Comparison of ENCODE assay signal across 7 cellular contexts in genomic region chr1:44631333-44631646, GRCh38. TPM values are rescaled to one million over a fixed set of nuclear protein-coding genes. Genes with fewer than 3 reads are reported as not detected.
DNase-seq lines count a peak whose midpoint lies in the region; ATAC-seq and TF ChIP-seq lines count a peak whose summit lies in the region.

No MANE protein-coding gene starts in this region.

- H2AFZ ChIP-seq in MM.1S (ENCODE audit: low read length): peak overlapping the region; percentile 69

- peaks cover 36% of the 10 kb centered on the region for H3K79me2 ChIP-seq in MM.1S (ENCODE audit: low read length)

- H3K4me3 ChIP-seq in MM.1S (ENCODE audit: low read length): peak overlapping the region; percentile 79
- H3K4me3 ChIP-seq in dorsolateral prefrontal cortex: peak overlapping the region; percentile 44 to 79 (median 67)

- intact Hi-C loops in dorsolateral prefrontal cortex (cut with DNase I): loop anchor here in 1 of 2 donors (5.0 kb wide), 1 partner anchor 34 kb away; no protein-coding TSS in a partner anchor

- H3K4me1 Mint-ChIP-seq in neural crest cell: peaks cover 51% of the 10 kb centered on the region

- no peaks in the 10 kb centered on the region for H3K9me3 ChIP-seq in MM.1S (replicated peaks; ENCODE audit: insufficient read depth, low read length)

- H3F3A ChIP-seq in MM.1S (ENCODE audit: insufficient read depth, low read length): no peaks in the 10 kb centered on the region

- peak overlapping the region; percentile 79 for H3K4me2 ChIP-seq in MM.1S (ENCODE audit: low read depth, low read length)

- no peaks in the 10 kb centered on the region for H3K9me2 ChIP-seq in MM.1S (replicated peaks; ENCODE audit: insufficient read depth, low read length)

- no peaks in the 10 kb centered on the region for H3K27me3 ChIP-seq in MM.1S (replicated peaks; ENCODE audit: insufficient read depth, low read length)
- H3K27me3 ChIP-seq in dorsolateral prefrontal cortex: no peaks in the 10 kb centered on the region

- DNase-seq in MM.1S: no peak
- DNase-seq in dorsolateral prefrontal cortex: no peak
- DNase-seq in neural crest cell (ENCODE audit: low read depth, low spot score): no peak
- no peak for DNase-seq in T1000 (lab: John Stamatoyannopoulos, UW)
- DNase-seq in stimulated activated CD8-positive, alpha-beta memory T cell treated with anti-CD3 and anti-CD28 coated beads, Interleukin-4, amount 100 ng/mL, for 48 hours: no peak
- DNase-seq in stimulated activated CD4-positive, alpha-beta T cell treated with anti-CD3 and anti-CD28 coated beads, Interleukin-4, amount 100 ng/mL, for 4 hours: no peak

- no peaks in the 10 kb centered on the region for H3K27me3 Mint-ChIP-seq in neural crest cell (ENCODE audit: low read depth)

- H4K20me1 ChIP-seq in MM.1S (ENCODE audit: insufficient read depth, low read length): no peaks in the 10 kb centered on the region

- peak overlapping the region; percentile 92 for H3K9ac ChIP-seq in MM.1S (ENCODE audit: low read length)

- H3K9me3 Mint-ChIP-seq in neural crest cell: no peaks in the 10 kb centered on the region

- H3K4me3 Mint-ChIP-seq in neural crest cell: peak overlapping the region; percentile 96

- peaks cover 9% of the 10 kb centered on the region for H3K36me3 Mint-ChIP-seq in neural crest cell (ENCODE audit: low read depth)

- H3K36me3 ChIP-seq in MM.1S (replicated peaks; ENCODE audit: insufficient read depth, low read length): peaks cover 5% of the 10 kb centered on the region; the same call in 1 of the 2 replicates

- peaks cover 16% of the 10 kb centered on the region for H3K4me1 ChIP-seq in MM.1S (ENCODE audit: low read length)

- H3K27ac ChIP-seq in MM.1S (ENCODE audit: low read length) (peak overlapping the region; percentile 74), dorsolateral prefrontal cortex (peak overlapping the region; percentile 68 to 98 (median 91))

- H3K27ac Mint-ChIP-seq in neural crest cell (ENCODE audit: unreplicated experiment): peak overlapping the region; percentile 98

- peak; percentile 16 for ATAC-seq in GM21447 (IDR thresholded peaks at IDR 0.05; ENCODE audit: unreplicated experiment)

- no peak for TF ChIP-seq CTCF in MM.1S (IDR thresholded peaks at IDR 0.05; ENCODE audit: low read length)
- no peak for TF ChIP-seq CTCF in dorsolateral prefrontal cortex (IDR thresholded peaks at IDR 0.05 in 54 of 56, conservative IDR thresholded peaks at IDR 0.05 in 2 of 56; ENCODE audit: low read depth in 1 of 56, partially characterized antibody in 56 of 56)
- TF ChIP-seq CTCF in neural crest cell (conservative IDR thresholded peaks at IDR 0.05): no peak

RNA-seq across cellular contexts. Expression of gene TMEM53, which starts 43.0 kb away (rescaled TPM):
- 10 to 100 TPM in 78 of 120 experiments, 1 to 10 TPM in 42; 6.1 to 18.4 (median 11.0) TPM for total RNA-seq in dorsolateral prefrontal cortex
- 14.1 and 15.7 TPM in 2 replicates for total RNA-seq in neural crest cell

RNA-seq across cellular contexts. Expression of gene ARMH1, which starts 43.2 kb away (rescaled TPM):
- 10 to 100 TPM in 97 of 120 experiments, 1 to 10 TPM in 23; 5.2 to 28.0 (median 13.0) TPM for total RNA-seq in dorsolateral prefrontal cortex
- 5.6 and 5.9 TPM in 2 replicates for total RNA-seq in neural crest cell
